ENCODE assay signal across 11 cellular contexts in the genomic region with DNA sequence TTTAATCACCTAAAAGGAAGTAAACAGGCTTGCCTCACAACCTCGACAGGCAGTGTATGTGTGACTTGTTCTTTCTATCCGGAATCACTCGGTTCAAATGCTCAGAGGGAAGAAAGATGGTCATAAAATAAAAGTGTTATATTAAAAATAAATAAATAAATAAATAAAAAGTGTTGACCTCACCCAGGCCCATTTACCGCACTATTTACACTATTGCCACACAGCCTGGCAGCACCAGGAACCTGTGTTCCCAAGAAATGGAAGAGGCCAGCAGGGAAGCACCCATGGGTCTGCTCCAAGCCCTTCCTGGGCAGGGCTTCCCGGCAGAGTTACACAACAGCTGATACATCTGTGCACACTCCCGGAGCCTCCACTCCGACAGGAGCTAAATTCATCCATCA.
DNase-seq lines count a peak whose midpoint lies in the region; ATAC-seq and TF ChIP-seq lines count a peak whose summit lies in the region.
"Had no signal": no experiment of that assay in that cellular context is flagged by ENCODE, and none has a peak within 500 bp of the region (broad histone marks: within the 10 kb centered on the region; RNA-seq: fewer than 3 reads in every experiment).

No MANE protein-coding gene starts in this region.

- H3K27me3 ChIP-seq in lower lobe of right lung (ENCODE audit: low read depth) (no peaks in the 10 kb centered on the region), uterus (no peaks in the 10 kb centered on the region)

- no peaks in the 10 kb centered on the region for H3K9me3 ChIP-seq in lower lobe of right lung
- H3K9me3 ChIP-seq in uterus, result no peaks in the 10 kb centered on the region
- H3K9me3 ChIP-seq: HAP-1 had no signal

- H3K27ac ChIP-seq in lower lobe of right lung, result no peak overlapping the region
- peak overlapping the region; percentile 39 to 41 for H3K27ac ChIP-seq in uterus
- H3K27ac ChIP-seq: C4-2B had no signal

- ATAC-seq in lower lobe of right lung, result peak; percentile 86 to 88
- no peak for ATAC-seq in HG03521 (IDR thresholded peaks at IDR 0.05; ENCODE audit: unreplicated experiment)
- no peak for ATAC-seq in GM18870 (IDR thresholded peaks at IDR 0.05; ENCODE audit: unreplicated experiment)

- peaks cover 22% of the 10 kb centered on the region for H3K4me1 ChIP-seq in lower lobe of right lung
- peaks cover 0 to 3% of the 10 kb centered on the region in 2 donors for H3K4me1 ChIP-seq in uterus

- no peak for TF ChIP-seq POLR2A in uterus (IDR thresholded peaks at IDR 0.05)

- H3K4me3 ChIP-seq in lower lobe of right lung (no peak overlapping the region), uterus (no peak overlapping the region)
- H3K4me3 ChIP-seq: HAP-1 had no signal

- intact Hi-C loops in lower lobe of right lung (cut with DNase I), result no loop called here
- intact Hi-C loops in uterus (cut with DNase I; ENCODE audit: low total_unique reads), result no loop called here

- in situ Hi-C loops in KBM-7 (cut with MboI; ENCODE audit: low pct_unique_long_range_greater_than_20kb, low sequenced_read_pairs), result no loop called here

- H3K36me3 ChIP-seq in lower lobe of right lung, result no peaks in the 10 kb centered on the region
- no peaks in the 10 kb centered on the region for H3K36me3 ChIP-seq in uterus
- H3K36me3 ChIP-seq: HAP-1 had no signal

- TF ChIP-seq CTCF in lower lobe of right lung (IDR thresholded peaks at IDR 0.05) (no peak), uterus (IDR thresholded peaks at IDR 0.05) (no peak)

- peak; percentile 36 for DNase-seq in NCI-H2196 (lab: John Stamatoyannopoulos, UW; ENCODE audit: unreplicated experiment)
- DNase-seq in NCI-H2196 treated with DMSO at 0.1 percent for 48 hours (lab: John Stamatoyannopoulos, UW; ENCODE audit: unreplicated experiment), result no peak
- peak; percentile 77 for DNase-seq in dermis blood vessel endothelial cell
- DNase-seq in lower lobe of right lung, result peak; percentile 61
- peak; percentile 66 to 69 for DNase-seq in uterus
- DNase-seq in KBM-7, result no peak
- DNase-seq: midbrain had no signal

Comparison
In these comparisons a context has a peak if more than half of its experiments do, and no peak if none do; other contexts are left out.
1. DNase-seq: peak in NCI-H2196 (single experiment), dermis blood vessel endothelial cell (single experiment), lower lobe of right lung (single experiment) and uterus (2 of 2); none in NCI-H2196 treated with DMSO at 0.1 percent for 48 hours (single experiment) and KBM-7 (single experiment).
2. ATAC-seq: peak in lower lobe of right lung (2 of 2); none in HG03521 (single experiment) and GM18870 (single experiment).